Comparison of ENCODE assay signal across 8 cellular contexts in genomic region chr19:11090264-11091032, GRCh38. TPM values are rescaled to one million over a fixed set of nuclear protein-coding genes. Genes with fewer than 3 reads are reported as not detected.
DNase-seq lines count a peak whose midpoint lies in the region; ATAC-seq, FAIRE-seq and TF ChIP-seq lines count a peak whose summit lies in the region.

No MANE protein-coding gene starts in this region.

- CTCF ChIA-PET in A549 (lab: Yijun Ruan, JAX) (interaction anchor here (1.1 to 2.1 kb wide), 2 partner anchors 21 to 54 kb away, joined by 3 to 5 read pairs; no protein-coding TSS in a partner anchor), mammary epithelial cell (lab: Charles Lee; ENCODE audit: low non-redundant PET) (no interaction called here)

- POLR2A ChIA-PET in A549 (lab: Yijun Ruan, JAX), result interaction anchor here (0.6 to 1.0 kb wide), 3 partner anchors 11 to 36 kb away, joined by 3 to 4 read pairs (median 3); no protein-coding TSS in a partner anchor

- no peak for TF ChIP-seq EP300 in A549 (IDR thresholded peaks at IDR 0.05)

- DNase-seq in A549 (ENCODE audit: low read depth in 1 of 2, low spot score in 1 of 2) (peak; percentile 61 to 94), NCI-H2196 treated with DMSO at 0.1 percent for 48 hours (lab: John Stamatoyannopoulos, UW; ENCODE audit: unreplicated experiment) (peak; percentile 92), mammary epithelial cell (peak; percentile 93), iPS-NIHi11 (ENCODE audit: low spot score) (peak; percentile 95)

- H3K9me3 ChIP-seq in A549 (no peaks in the 10 kb centered on the region), mammary epithelial cell (replicated peaks; ENCODE audit: insufficient read depth, low read length) (no peaks in the 10 kb centered on the region)

- H2AFZ ChIP-seq in mammary epithelial cell (ENCODE audit: low read depth, low read length), result no peak overlapping the region

- intact Hi-C loops in mammary epithelial cell (cut with micrococcal nuclease), result loop anchor here (2.0 kb wide), 1 partner anchor 148 kb away; no protein-coding TSS in a partner anchor

- peaks cover 12% of the 10 kb centered on the region for H3K36me3 ChIP-seq in mammary epithelial cell (ENCODE audit: insufficient read depth, low read length)

- no peak for TF ChIP-seq RAD21 in A549 (conservative IDR thresholded peaks at IDR 0.05 in 1 of 2, IDR thresholded peaks at IDR 0.05 in 1 of 2)

- H3K79me2 ChIP-seq in mammary epithelial cell (ENCODE audit: insufficient read depth, low read length), result peaks cover 61% of the 10 kb centered on the region

- FAIRE-seq in A549 (lab: Jason Lieb, UNC), result no peak

- in situ Hi-C loops in mammary epithelial cell (cut with MboI; ENCODE audit: low sequenced_read_pairs in 2 of 2), result loop anchor here in 1 of 2 donors (5.0 to 10.0 kb wide), 2 partner anchors 53 to 156 kb away; no protein-coding TSS in a partner anchor

- no TSS peak for BruUV-seq in mammary epithelial cell (replicated peaks; lab: Mats Ljungman, UMichigan)

- H3K4me3 ChIP-seq in A549 (peak overlapping the region; percentile 79), WI38 (ENCODE audit: low read depth, low read length) (peak overlapping the region; percentile 90), mammary epithelial cell (replicated peaks in 1 of 3; ENCODE audit: insufficient read depth in 1 of 3, low read depth in 2 of 3, low read length in 3 of 3) (peak overlapping the region; percentile 85 to 89 (median 87)), skin epidermis (peak overlapping the region; percentile 54 to 78 (median 71))

- H4K20me1 ChIP-seq in mammary epithelial cell (ENCODE audit: insufficient read depth, low read length), result no peaks in the 10 kb centered on the region

- peak overlapping the region; percentile 98 for H3K4me2 ChIP-seq in A549
- H3K4me2 ChIP-seq in mammary epithelial cell (ENCODE audit: insufficient read depth, low read depth, low read length), result peak overlapping the region; percentile 90

- H3K4me1 ChIP-seq in A549, result peaks cover 55% of the 10 kb centered on the region
- H3K4me1 ChIP-seq in mammary epithelial cell (ENCODE audit: insufficient read depth, low read length), result peaks cover 32% of the 10 kb centered on the region

- H3K27ac ChIP-seq in A549 (peak overlapping the region; percentile 92 to 97), mammary epithelial cell (ENCODE audit: insufficient read depth, low read depth, low read length) (peak overlapping the region; percentile 100), skin epidermis (peak overlapping the region; percentile 83 to 99 (median 98))

- 0% methylated on average over 20 of the region's 66 CpGs for WGBS in A549 (ENCODE audit: missing lambda C conversion rate)
- WGBS in mammary epithelial cell (ENCODE audit: low coverage, missing lambda C conversion rate), result 0% methylated on average over 16 of the region's 66 CpGs

- H3K9ac ChIP-seq in mammary epithelial cell (ENCODE audit: insufficient read depth, low read length), result peak overlapping the region; percentile 99

- no peaks in the 10 kb centered on the region for H3K27me3 ChIP-seq in mammary epithelial cell (ENCODE audit: insufficient read depth, low read length)

- dilution Hi-C loops in mammary epithelial cell (cut with HindIII; ENCODE audit: low sequenced_read_pairs), result no loop called here

- no peak for TF ChIP-seq CTCF in A549 (IDR thresholded peaks at IDR 0.05)
- no peak for TF ChIP-seq CTCF in WI38 (IDR thresholded peaks at IDR 0.05; ENCODE audit: low read depth, low read length)
- no peak for TF ChIP-seq CTCF in mammary epithelial cell (conservative IDR thresholded peaks at IDR 0.05 in 1 of 2, IDR thresholded peaks at IDR 0.05 in 1 of 2; ENCODE audit: extremely low read depth in 1 of 2, insufficient read depth in 1 of 2, low read depth in 1 of 2, low read length in 2 of 2)

- ATAC-seq in A549 (peak; percentile 86 to 90), GM18873 (IDR thresholded peaks at IDR 0.05; ENCODE audit: low FRiP score, unreplicated experiment) (peak; percentile 59), HG03135 (IDR thresholded peaks at IDR 0.05; ENCODE audit: unreplicated experiment) (peak; percentile 66)

- peak; percentile 45 for TF ChIP-seq POLR2A in A549 (IDR thresholded peaks at IDR 0.05; ENCODE audit: low read length)

TF ChIP-seq in A549, 52 proteins besides CTCF, POLR2A, EP300 and RAD21:
- TF ChIP-seq TFCP2L1 (CRISPR knock-in tag; IDR thresholded peaks at IDR 0.05), result 0 out of 2 replicates have a peak, but pooled peaks have one; percentile 10
- TF ChIP-seq TP53 (CRISPR knock-in tag; IDR thresholded peaks at IDR 0.05), result 0 out of 2 replicates have a peak, but pooled peaks have one; percentile 49
- no peak for TF ChIP-seq GATA3 (IDR thresholded peaks at IDR 0.05; ENCODE audit: borderline replicate concordance)

RNA-seq across cellular contexts. Expression of gene LDLR, which starts 1.2 kb away (rescaled TPM):
- polyA plus RNA-seq in A549 (2011; rRNA removed), result 29.2 and 37.0 TPM in 2 replicates
- 38.2 and 41.8 TPM in 2 replicates for polyA plus RNA-seq in A549 (2012; cell fraction: cytosol; rRNA removed)
- 78.5 and 82.0 TPM in 2 replicates for polyA plus RNA-seq in A549 (2012; cell fraction: nucleus; rRNA removed)
- 35.6 to 55.8 TPM (median 50.8 TPM) in 3 replicates for polyA plus RNA-seq in A549 (2017; fragmentation: RNase III; extraction: RNeasy Plus Mini Kit Qiagen cat#74134 plus additional on column Dnase treatment)
- 37.2 and 50.2 TPM in 2 replicates for polyA minus RNA-seq in A549 (2011; rRNA and poly(A)+ RNA removed)
- 100 to 1,000 TPM; 250 to 288 TPM for total RNA-seq in mammary epithelial cell
- polyA plus RNA-seq in mammary epithelial cell, result 259 TPM
- polyA minus RNA-seq in mammary epithelial cell, result 470 TPM

Comparison
In these comparisons a context has a peak if more than half of its experiments do, and no peak if none do; other contexts are left out.
1. Peak in every context shown above with its lines: DNase-seq, ATAC-seq, H3K4me3 ChIP-seq and H3K27ac ChIP-seq.